12 cellular contexts compared by ENCODE assay signal in the genomic region with DNA sequence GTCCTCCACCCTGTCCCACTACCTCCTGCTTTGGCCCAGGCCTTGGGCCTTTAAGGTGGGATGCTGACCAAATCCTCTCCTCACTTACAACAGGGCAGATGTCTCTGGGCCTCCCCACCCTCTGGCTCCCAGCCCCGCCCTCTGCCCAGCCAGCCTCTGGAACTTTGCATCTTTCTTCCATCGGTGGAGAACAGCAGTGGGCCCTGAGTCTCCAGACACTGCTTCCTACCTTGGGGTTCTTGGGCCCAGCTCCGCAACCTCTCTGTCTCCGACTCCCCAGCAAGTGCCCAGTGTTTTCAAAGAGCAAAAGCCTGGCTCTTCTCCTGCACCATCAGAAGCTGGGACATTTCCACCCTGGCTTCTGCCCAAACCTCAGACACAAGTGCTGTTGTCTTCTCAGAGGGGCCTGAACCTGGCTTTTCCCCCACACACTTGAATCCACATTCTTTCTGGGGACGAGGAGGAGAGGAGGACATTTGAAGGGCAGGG. TPM values are rescaled to one million over a fixed set of nuclear protein-coding genes. Genes with fewer than 3 reads are reported as not detected.
DNase-seq lines count a peak whose midpoint lies in the region; ATAC-seq, FAIRE-seq and TF ChIP-seq lines count a peak whose summit lies in the region.
"Had no signal": no experiment of that assay in that cellular context is flagged by ENCODE, and none has a peak within 500 bp of the region (broad histone marks: within the 10 kb centered on the region; RNA-seq: fewer than 3 reads in every experiment).

No MANE protein-coding gene starts in this region.

- H3K27ac Mint-ChIP-seq in brain: peak overlapping the region in 4 of 5 experiments; percentile 60 to 92 (median 86)

- intact Hi-C loops in right cardiac atrium (cut with DNase I): loop anchor here in 2 of 4 donors (5.0 kb wide), 1 partner anchor 34 kb away; a partner anchor contains a TSS

- H3K27ac ChIP-seq in right cardiac atrium (ENCODE audit: low read length): peak overlapping the region; percentile 98

- peaks cover 63% of the 10 kb centered on the region for H3K36me3 Mint-ChIP-seq in brain

- H3K4me1 ChIP-seq in right cardiac atrium (ENCODE audit: control insufficient read depth, insufficient read depth, low read length): peaks cover 21% of the 10 kb centered on the region

- H3K27me3 Mint-ChIP-seq in brain: peaks cover 2% of the 10 kb centered on the region

- no peak for TF ChIP-seq CTCF in brain (conservative IDR thresholded peaks at IDR 0.05)

- no peak overlapping the region for H3K4me3 Mint-ChIP-seq in brain

- ATAC-seq in right cardiac atrium: peak; percentile 48 to 64
- no peak for ATAC-seq in GM19452 (IDR thresholded peaks at IDR 0.05; ENCODE audit: unreplicated experiment)
- ATAC-seq in HG02763 (IDR thresholded peaks at IDR 0.05; ENCODE audit: unreplicated experiment): no peak

- peaks cover 0 to 7% (median 3%) of the 10 kb centered on the region in 5 experiments for H3K9me3 Mint-ChIP-seq in brain

- H3K9me3 ChIP-seq in right cardiac atrium (ENCODE audit: control insufficient read depth, low read length): no peaks in the 10 kb centered on the region

- H3K4me3 ChIP-seq in right cardiac atrium (ENCODE audit: low read length): no peak overlapping the region

- no peaks in the 10 kb centered on the region for H3K27me3 ChIP-seq in right cardiac atrium (ENCODE audit: control insufficient read depth, insufficient read depth)

- DNase-seq in Ammon's horn (ENCODE audit: low spot score) (peak; percentile 94), right cardiac atrium (peak; percentile 67 to 79 (median 74)), pons (ENCODE audit: low spot score) (peak; percentile 97), DMS53 (lab: John Stamatoyannopoulos, UW) (no peak), GM19239 (ENCODE audit: insufficient read length, low spot score) (no peak)
- DNase-seq: NCI-H345; stimulated activated CD4-positive, alpha-beta T cell treated with anti-CD3 and anti-CD28 coated beads, Interleukin-12 subunit alpha, Interleukin-12 subunit beta, amount 100 ng/mL, for 4 hours had no signal

- 45% methylated on average over 5 of the region's 5 CpGs for WGBS in right cardiac atrium

- no peak for FAIRE-seq in GM19239 (lab: Jason Lieb, UNC)
- FAIRE-seq: GM12892 had no signal

- peaks cover 14% of the 10 kb centered on the region for H3K4me1 Mint-ChIP-seq in brain

RNA-seq across cellular contexts. Expression of a gene that starts 33.1 kb away (rescaled TPM):
- polyA plus RNA-seq in brain (ENCODE audit: insufficient read depth, low read depth, low replicate concordance): 57.0 TPM
- total RNA-seq in right cardiac atrium: 100 to 1,000 TPM; 244 to 374 (median 303) TPM
- polyA plus RNA-seq in right cardiac atrium: 184 TPM

RNA-seq across cellular contexts. Expression of a gene that starts 51.8 kb away (rescaled TPM):
- 1.8 TPM for polyA plus RNA-seq in brain (ENCODE audit: insufficient read depth, low read depth, low replicate concordance)
- total RNA-seq in right cardiac atrium: under 1 TPM in 2 of 4 donors, not detected in 2; 0.17 to 0.35 TPM
- polyA plus RNA-seq in right cardiac atrium: 0.09 TPM
- polyA plus RNA-seq: BJ had no signal

RNA-seq across cellular contexts. Expression of a gene that starts 53.0 kb away (rescaled TPM):
- polyA plus RNA-seq in brain (ENCODE audit: insufficient read depth, low read depth, low replicate concordance) (0.53 TPM), right cardiac atrium (0.66 TPM)
- total RNA-seq in right cardiac atrium: 1 to 10 TPM; 1.2 to 2.4 (median 1.6) TPM

Comparison
In these comparisons a context has a peak if more than half of its experiments do, and no peak if none do; other contexts are left out.
1. DNase-seq: peak in Ammon's horn (single experiment), right cardiac atrium (3 of 3) and pons (single experiment); none in DMS53 (single experiment) and GM19239 (single experiment).
2. ATAC-seq: peak in right cardiac atrium (2 of 2); none in GM19452 (single experiment) and HG02763 (single experiment).